ENCODE assay signal across 16 cellular contexts in genomic region chr2:223786943-223787342, GRCh38. TPM values are rescaled to one million over a fixed set of nuclear protein-coding genes. Genes with fewer than 3 reads are reported as not detected.
A peak's percentile ranks its signal among the peaks of the same experiment; 100 is the strongest.
DNase-seq lines count a peak whose midpoint lies in the region; ATAC-seq and TF ChIP-seq lines count a peak whose summit lies in the region.
"Had no signal": no experiment of that assay in that cellular context is flagged by ENCODE, and none has a peak within 500 bp of the region (broad histone marks: within the 10 kb centered on the region; RNA-seq: fewer than 3 reads in every experiment).

No MANE protein-coding gene starts in this region.

- no peak overlapping the region; the same call in 1 of the 2 replicates for H3K27ac ChIP-seq in Panc1 (ENCODE audit: low read length)
- no peak overlapping the region for H3K27ac ChIP-seq in tibial nerve
- H3K27ac ChIP-seq: colonic mucosa, prostate gland had no signal

- no peaks in the 10 kb centered on the region for H3K36me3 ChIP-seq in Panc1 (ENCODE audit: control insufficient read depth, insufficient read depth, low read length)
- no peaks in the 10 kb centered on the region for H3K36me3 ChIP-seq in tibial nerve
- H3K36me3 ChIP-seq: colonic mucosa, prostate gland had no signal

- no peak for DNase-seq in Panc1 (ENCODE audit: low read depth, low spot score)
- DNase-seq in tibial nerve (ENCODE audit: low spot score in 2 of 2), result no peak
- no peak for DNase-seq in 8988T
- DNase-seq in NCI-H1694 treated with DMSO at 0.1 percent for 48 hours (lab: John Stamatoyannopoulos, UW), result no peak
- DNase-seq in DMS 273 (lab: John Stamatoyannopoulos, UW; ENCODE audit: unreplicated experiment), result no peak
- DNase-seq: amniotic stem cell; IMR-90; NCI-H2081 treated with DMSO at 0.1 percent for 48 hours; stimulated activated CD4-positive, alpha-beta T cell treated with anti-CD3 and anti-CD28 coated beads, Interleukin-2, amount 100 ng/mL, for 24 hours; stimulated activated naive CD4-positive, alpha-beta T cell treated with Interleukin-2 at 50 U/mL for 16 hours had no signal

- H3K4me1 ChIP-seq in Panc1 (ENCODE audit: control insufficient read depth, insufficient read depth, low read length) (peaks cover 10% of the 10 kb centered on the region; the same call in 1 of the 2 replicates), tibial nerve (no peaks in the 10 kb centered on the region)
- H3K4me1 ChIP-seq: colonic mucosa, prostate gland had no signal

- CTCF ChIA-PET in Panc1 (lab: Charles Lee), result no interaction called here

- TF ChIP-seq POLR2A in GM18505 (IDR thresholded peaks at IDR 0.05; ENCODE audit: borderline replicate concordance, extremely low read depth, insufficient read depth, insufficient read length) (no peak), tibial nerve (IDR thresholded peaks at IDR 0.05) (no peak)

- WGBS in tibial nerve, 2 donors, result 86 to 88% methylated on average over 4 of the region's 4 CpGs

- H3K27me3 ChIP-seq in Panc1 (ENCODE audit: control insufficient read depth, insufficient read depth, low read length) (no peaks in the 10 kb centered on the region), tibial nerve (no peaks in the 10 kb centered on the region)
- H3K27me3 ChIP-seq: colonic mucosa had no signal

- H3K4me3 ChIP-seq in Panc1 (ENCODE audit: low read depth in 2 of 2, low read length in 2 of 2) (no peak overlapping the region), tibial nerve (no peak overlapping the region)
- H3K4me3 ChIP-seq: colonic mucosa, prostate gland had no signal

- POLR2A ChIA-PET in Panc1 (lab: Charles Lee), result no interaction called here

- H3K9me3 ChIP-seq in Panc1 (ENCODE audit: control insufficient read depth, insufficient read depth, low read depth, low read length) (no peaks in the 10 kb centered on the region; the same call in 1 of the 2 replicates), tibial nerve (peaks cover 0 to under 1% (median 0%) of the 10 kb centered on the region in 4 donors)
- H3K9me3 ChIP-seq: colonic mucosa, prostate gland had no signal

- intact Hi-C loops in Panc1 (cut with micrococcal nuclease; ENCODE audit: unreplicated experiment), result no loop called here

- in situ Hi-C loops in Panc1 (cut with HindIII; ENCODE audit: low pct_unique_long_range_greater_than_20kb, low sequenced_read_pairs), result no loop called here

- no peak for TF ChIP-seq CTCF in Panc1 (IDR thresholded peaks at IDR 0.05)
- no peak for TF ChIP-seq CTCF in tibial nerve (IDR thresholded peaks at IDR 0.05)

- ATAC-seq in GM18505 (IDR thresholded peaks at IDR 0.05; ENCODE audit: unreplicated experiment) (peak; percentile 61), GM21447 (IDR thresholded peaks at IDR 0.05; ENCODE audit: unreplicated experiment) (peak; percentile 59), HG03045 (IDR thresholded peaks at IDR 0.05; ENCODE audit: unreplicated experiment) (peak; percentile 50), Panc1 (0 out of 2 replicates have a peak, but pooled peaks have one; percentile 37)
- ATAC-seq: activated CD4-positive, CD25-positive, alpha-beta regulatory T cell treated with anti-CD3 and anti-CD28 coated beads, Interleukin-2, amount 50 U/mL, for 24 hours had no signal

- no TSS peak for BruUV-seq in Panc1 (replicated peaks; lab: Mats Ljungman, UMichigan)

- no peak for TF ChIP-seq EP300 in tibial nerve (IDR thresholded peaks at IDR 0.05)

RNA-seq across cellular contexts. Expression of gene AP1S3, which starts 50.4 kb away (rescaled TPM):
- 66.3 TPM for total RNA-seq in Panc1 (2021; ENCODE audit: unreplicated experiment)
- polyA plus RNA-seq in Panc1 (2012; ENCODE audit: insufficient read length), result 20.0 TPM
- total RNA-seq in tibial nerve, result 1 to 10 TPM in 2 of 4 donors, under 1 TPM in 1, not detected in 1; 0.59 to 1.5 (median 1.0) TPM

Comparison
In these comparisons a context has a peak if more than half of its experiments do, and no peak if none do; other contexts are left out.
1. RNA of gene AP1S3, which starts 50.4 kb away (total RNA-seq): 66.3 TPM in Panc1 (single experiment); 0.59 to 1.5 TPM in tibial nerve; every median in the first group is over 10 times any median in the second.
2. Peak in every context shown above with its lines, with median percentiles within 50 percentile points of each other: ATAC-seq.